Comparison of ENCODE assay signal across 12 cellular contexts in the genomic region with DNA sequence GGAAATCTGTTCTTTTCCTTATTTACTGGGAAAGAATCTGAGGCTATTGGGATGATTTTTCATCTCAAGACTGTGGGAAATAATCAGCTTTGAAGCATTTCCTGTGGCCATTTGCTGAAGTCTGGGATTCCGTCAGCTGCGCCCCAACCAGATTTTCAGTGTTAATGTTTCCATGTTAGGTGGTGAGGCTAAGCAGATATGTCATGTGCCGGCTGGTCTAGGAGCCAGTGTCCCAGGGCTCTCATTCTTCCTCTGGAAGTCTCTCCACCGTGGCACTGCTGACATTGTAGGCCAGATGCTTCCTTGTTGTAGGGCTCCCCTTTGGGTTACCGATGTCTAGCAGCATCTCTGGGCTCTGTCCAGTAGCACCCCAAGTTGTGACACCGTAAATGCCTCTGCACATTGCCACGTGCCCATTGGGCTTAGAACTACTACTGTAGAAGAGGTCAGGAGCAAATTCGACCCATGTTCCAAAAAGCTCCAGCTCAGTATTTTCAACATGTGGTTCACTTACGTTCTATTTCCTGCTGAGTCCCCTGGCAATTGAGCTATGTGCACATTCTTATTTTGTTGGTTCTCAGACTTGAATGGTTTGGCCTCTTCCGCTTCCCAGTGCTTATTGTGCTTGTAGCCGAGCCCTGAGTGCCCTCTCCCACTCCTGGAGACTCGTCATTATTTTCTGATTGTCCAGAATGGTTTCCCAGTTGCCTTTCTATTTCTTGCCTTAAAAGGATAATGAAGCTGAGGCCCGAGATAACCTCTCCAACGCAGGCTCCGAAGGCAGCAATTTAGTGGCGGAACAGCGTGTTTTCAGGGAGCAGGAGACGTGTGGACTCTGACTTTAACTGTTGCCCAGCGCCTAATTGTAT.
DNase-seq lines count a peak whose midpoint lies in the region; ATAC-seq and TF ChIP-seq lines count a peak whose summit lies in the region.
"Had no signal": no experiment of that assay in that cellular context is flagged by ENCODE, and none has a peak within 500 bp of the region (broad histone marks: within the 10 kb centered on the region; RNA-seq: fewer than 3 reads in every experiment).

No MANE protein-coding gene starts in this region.

- H3K4me2 ChIP-seq in smooth muscle cell = peak overlapping the region; percentile 45

- H3K9me3 Mint-ChIP-seq in immature natural killer cell = no peaks in the 10 kb centered on the region
- H3K9me3 Mint-ChIP-seq: naive thymus-derived CD8-positive, alpha-beta T cell had no signal

- peak overlapping the region; percentile 50 for H2AFZ ChIP-seq in smooth muscle cell (ENCODE audit: low read depth)

- H3K4me1 ChIP-seq in smooth muscle cell (ENCODE audit: low read depth) = peaks cover 7% of the 10 kb centered on the region

- no peak overlapping the region for H3K4me3 Mint-ChIP-seq in immature natural killer cell
- H3K4me3 Mint-ChIP-seq: naive thymus-derived CD8-positive, alpha-beta T cell had no signal

- H3K79me2 ChIP-seq in smooth muscle cell (ENCODE audit: low read depth) = no peaks in the 10 kb centered on the region

- no peaks in the 10 kb centered on the region for H3K9me3 ChIP-seq in smooth muscle cell (replicated peaks; ENCODE audit: low read depth)

- no peaks in the 10 kb centered on the region for H4K20me1 ChIP-seq in smooth muscle cell (ENCODE audit: low read depth)

- H3K36me3 ChIP-seq in smooth muscle cell (ENCODE audit: low read depth) = no peaks in the 10 kb centered on the region

- no peak overlapping the region for H3K9ac ChIP-seq in smooth muscle cell (ENCODE audit: low read depth)

- H3K27me3 ChIP-seq in layer of hippocampus (ENCODE audit: control insufficient read depth, insufficient read depth, low read length) (no peaks in the 10 kb centered on the region), smooth muscle cell (ENCODE audit: low read depth) (no peaks in the 10 kb centered on the region)

- peak; percentile 45 for DNase-seq in DMS79 treated with DMSO at 0.1 percent for 48 hours (lab: John Stamatoyannopoulos, UW)
- peak; percentile 91 for DNase-seq in choroid plexus epithelial cell (ENCODE audit: low read depth)
- DNase-seq in smooth muscle cell (lab: John Stamatoyannopoulos, UW; ENCODE audit: unreplicated experiment) = no peak
- DNase-seq in immature natural killer cell = no peak
- no peak for DNase-seq in activated T-cell treated with anti-CD3 and anti-CD28 coated beads, Interleukin-2, amount 50 U/mL, for 1 hour
- DNase-seq in C1 segment of cervical spinal cord (lab: John Stamatoyannopoulos, UW) = no peak
- DNase-seq: activated gamma-delta T cell; effector CD4-positive, alpha-beta T cell; naive thymus-derived CD8-positive, alpha-beta T cell had no signal

- no peak for ATAC-seq in GM21619 (IDR thresholded peaks at IDR 0.05; ENCODE audit: unreplicated experiment)
- ATAC-seq: naive thymus-derived CD8-positive, alpha-beta T cell had no signal

- H3K4me1 Mint-ChIP-seq in immature natural killer cell = peaks cover 16 to 58% of the 10 kb centered on the region in 2 donors

- H3K4me3 ChIP-seq in choroid plexus epithelial cell (ENCODE audit: low read depth, low read length) = no peak overlapping the region
- H3K4me3 ChIP-seq in smooth muscle cell = no peak overlapping the region

- H3K27ac Mint-ChIP-seq in immature natural killer cell = peak overlapping the region in 2 of 6 donors; percentile 49 to 76
- H3K27ac Mint-ChIP-seq: naive thymus-derived CD8-positive, alpha-beta T cell had no signal

- H3K27ac ChIP-seq in layer of hippocampus (ENCODE audit: low read depth, low read length) = peak overlapping the region; percentile 35
- peak overlapping the region; percentile 47 for H3K27ac ChIP-seq in smooth muscle cell (ENCODE audit: low read depth)
- H3K27ac ChIP-seq: C4-2B had no signal

- WGBS in smooth muscle cell (ENCODE audit: low lambda C conversion rate) = 62% methylated on average over 19 of the region's 19 CpGs

- no peaks in the 10 kb centered on the region for H3F3A ChIP-seq in smooth muscle cell (ENCODE audit: low read depth)

- TF ChIP-seq CTCF in choroid plexus epithelial cell (conservative IDR thresholded peaks at IDR 0.05; ENCODE audit: low read depth, low read length) = no peak
- no peak for TF ChIP-seq CTCF in smooth muscle cell (IDR thresholded peaks at IDR 0.05; ENCODE audit: borderline replicate concordance, insufficient read depth, poor library complexity, severe bottlenecking)

- H3K27me3 Mint-ChIP-seq in immature natural killer cell (ENCODE audit: low read depth in 3 of 3) = peaks cover 0 to 6% (median 2%) of the 10 kb centered on the region in 3 donors
- H3K27me3 Mint-ChIP-seq: naive thymus-derived CD8-positive, alpha-beta T cell had no signal

- peaks cover 0 to 3% (median 0%) of the 10 kb centered on the region in 3 donors for H3K36me3 Mint-ChIP-seq in immature natural killer cell
- H3K36me3 Mint-ChIP-seq: naive thymus-derived CD8-positive, alpha-beta T cell had no signal

Comparison
In these comparisons a context has a peak if more than half of its experiments do, and no peak if none do; other contexts are left out.
1. DNase-seq: peak in DMS79 treated with DMSO at 0.1 percent for 48 hours (single experiment) and choroid plexus epithelial cell (single experiment); none in smooth muscle cell (single experiment), immature natural killer cell (0 of 3), activated T-cell treated with anti-CD3 and anti-CD28 coated beads, Interleukin-2, amount 50 U/mL, for 1 hour (single experiment) and C1 segment of cervical spinal cord (0 of 14).